ENCODE assay signal across 18 cellular contexts in the genomic region with DNA sequence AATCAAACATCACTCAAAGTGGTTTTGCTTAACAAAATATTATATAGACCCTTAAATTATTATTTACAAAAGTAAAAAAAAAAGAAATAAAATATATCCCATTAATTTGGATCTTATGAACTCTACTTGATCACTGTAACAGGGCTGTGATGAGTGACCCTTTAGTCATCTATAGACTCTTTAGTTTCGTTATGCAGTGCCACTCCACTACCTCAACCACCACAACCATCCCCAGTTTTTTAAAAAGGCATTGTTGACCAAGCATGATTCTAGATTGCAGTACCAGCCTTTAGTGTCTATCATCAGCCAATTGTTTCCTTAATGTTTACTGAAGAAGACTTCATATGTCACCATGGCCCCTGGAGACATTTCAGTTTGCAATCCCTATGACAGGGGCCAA. TPM values are rescaled to one million over a fixed set of nuclear protein-coding genes. Genes with fewer than 3 reads are reported as not detected.
A peak's percentile ranks its signal among the peaks of the same experiment; 100 is the strongest.
DNase-seq lines count a peak whose midpoint lies in the region; ATAC-seq lines count a peak whose summit lies in the region.
"Had no signal": no experiment of that assay in that cellular context is flagged by ENCODE, and none has a peak within 500 bp of the region (broad histone marks: within the 10 kb centered on the region; RNA-seq: fewer than 3 reads in every experiment).

No MANE protein-coding gene starts in this region.

- H3K9me3 Mint-ChIP-seq in stimulated activated naive CD8-positive, alpha-beta T cell treated with anti-CD3 and anti-CD28 coated beads, Interleukin-15, amount 100 ng/mL, for 72 hours, result no peaks in the 10 kb centered on the region
- H3K9me3 Mint-ChIP-seq in activated T-cell treated with anti-CD3 and anti-CD28 coated beads, Interleukin-2, amount 50 U/mL, for 4 hours, result peaks cover 5% of the 10 kb centered on the region
- H3K9me3 Mint-ChIP-seq: naive thymus-derived CD4-positive, alpha-beta T cell; T-helper 1 cell treated with Interleukin-12 subunit alpha and Interleukin-12 subunit beta and Interleukin-4 antibody, amounts not matched to agents 30 μg/mL and 1 μg/mL, for 36 hours; type B pancreatic cell had no signal

- H3K4me3 ChIP-seq in HAP-1, result no peak overlapping the region
- H3K4me3 ChIP-seq: A549, ascending aorta, lower lobe of right lung had no signal

- ATAC-seq in stimulated activated naive CD8-positive, alpha-beta T cell treated with anti-CD3 and anti-CD28 coated beads, Interleukin-15, amount 100 ng/mL, for 72 hours, result peak; percentile 53
- ATAC-seq in stimulated activated naive CD8-positive, alpha-beta T cell treated with anti-CD3 and anti-CD28 coated beads, Interleukin-15, Interleukin-2, amounts not matched to agents 100 U/mL and 50 U/mL, for 24 hours, result no peak
- ATAC-seq in HG02610 (IDR thresholded peaks at IDR 0.05; ENCODE audit: unreplicated experiment), result peak; percentile 69
- ATAC-seq in HG03521 (IDR thresholded peaks at IDR 0.05; ENCODE audit: unreplicated experiment), result peak; percentile 53
- ATAC-seq in activated T-cell treated with anti-CD3 and anti-CD28 coated beads, Interleukin-2, amount 50 U/mL, for 4 hours, result no peak
- ATAC-seq: A549; lower lobe of right lung; naive thymus-derived CD4-positive, alpha-beta T cell had no signal

- H3K27me3 Mint-ChIP-seq in stimulated activated naive CD8-positive, alpha-beta T cell treated with anti-CD3 and anti-CD28 coated beads, Interleukin-15, amount 100 ng/mL, for 72 hours, result no peaks in the 10 kb centered on the region
- no peaks in the 10 kb centered on the region for H3K27me3 Mint-ChIP-seq in activated T-cell treated with anti-CD3 and anti-CD28 coated beads, Interleukin-2, amount 50 U/mL, for 4 hours (ENCODE audit: low read depth)
- H3K27me3 Mint-ChIP-seq: CD4-positive, alpha-beta memory T cell had no signal

- DNase-seq in stimulated activated naive CD8-positive, alpha-beta T cell treated with anti-CD3 and anti-CD28 coated beads, Interleukin-15, amount 100 ng/mL, for 72 hours, result no peak
- no peak for DNase-seq in stimulated activated naive CD8-positive, alpha-beta T cell treated with anti-CD3 and anti-CD28 coated beads, Interleukin-15, Interleukin-2, amounts not matched to agents 100 U/mL and 50 U/mL, for 24 hours
- DNase-seq in AG08396 (ENCODE audit: low spot score) (no peak), UCSD-AML1 (lab: John Stamatoyannopoulos, UW; ENCODE audit: unreplicated experiment) (no peak), HAP-1 (ENCODE audit: low spot score in 2 of 2) (no peak)
- DNase-seq in activated T-cell treated with anti-CD3 and anti-CD28 coated beads, Interleukin-2, amount 50 U/mL, for 4 hours, result no peak
- DNase-seq: activated naive CD4-positive, alpha-beta T cell; CD4-positive, alpha-beta memory T cell; H7; lower lobe of right lung; naive thymus-derived CD4-positive, alpha-beta T cell; NCI-H2029 had no signal

- H3K36me3 Mint-ChIP-seq in activated T-cell treated with anti-CD3 and anti-CD28 coated beads, Interleukin-2, amount 50 U/mL, for 4 hours (ENCODE audit: insufficient read depth), result no peaks in the 10 kb centered on the region
- H3K36me3 Mint-ChIP-seq: CD4-positive, alpha-beta memory T cell; type B pancreatic cell had no signal

- H3K4me1 Mint-ChIP-seq in stimulated activated naive CD8-positive, alpha-beta T cell treated with anti-CD3 and anti-CD28 coated beads, Interleukin-15, amount 100 ng/mL, for 72 hours, result peaks cover 16% of the 10 kb centered on the region
- H3K4me1 Mint-ChIP-seq in activated T-cell treated with anti-CD3 and anti-CD28 coated beads, Interleukin-2, amount 50 U/mL, for 4 hours (ENCODE audit: low read depth), result peaks cover 14% of the 10 kb centered on the region

- no peak overlapping the region for H3K27ac Mint-ChIP-seq in stimulated activated naive CD8-positive, alpha-beta T cell treated with anti-CD3 and anti-CD28 coated beads, Interleukin-15, amount 100 ng/mL, for 72 hours
- H3K27ac Mint-ChIP-seq: CD4-positive, alpha-beta memory T cell; T-helper 1 cell treated with Interleukin-12 subunit alpha and Interleukin-12 subunit beta and Interleukin-4 antibody, amounts not matched to agents 30 μg/mL and 1 μg/mL, for 36 hours; type B pancreatic cell had no signal

- no peaks in the 10 kb centered on the region for H3K36me3 ChIP-seq in HAP-1 (replicated peaks)
- H3K36me3 ChIP-seq: lower lobe of right lung had no signal

- no peaks in the 10 kb centered on the region for H3K27me3 ChIP-seq in HAP-1 (ENCODE audit: low read depth)
- H3K27me3 ChIP-seq: ascending aorta had no signal

- no peak overlapping the region for H3K4me3 Mint-ChIP-seq in stimulated activated naive CD8-positive, alpha-beta T cell treated with anti-CD3 and anti-CD28 coated beads, Interleukin-15, amount 100 ng/mL, for 72 hours
- no peak overlapping the region for H3K4me3 Mint-ChIP-seq in activated T-cell treated with anti-CD3 and anti-CD28 coated beads, Interleukin-2, amount 50 U/mL, for 4 hours
- H3K4me3 Mint-ChIP-seq: CD4-positive, alpha-beta memory T cell; naive thymus-derived CD4-positive, alpha-beta T cell; T-helper 1 cell treated with Interleukin-12 subunit alpha and Interleukin-12 subunit beta and Interleukin-4 antibody, amounts not matched to agents 30 μg/mL and 1 μg/mL, for 36 hours; type B pancreatic cell had no signal

- peaks cover 5% of the 10 kb centered on the region for H3K4me1 ChIP-seq in HAP-1
- H3K4me1 ChIP-seq: A549, ascending aorta, lower lobe of right lung had no signal

- in situ Hi-C loops in HAP-1 (cut with MboI; ENCODE audit: low sequenced_read_pairs), result loop anchor here (25.0 kb wide), 1 partner anchor 469 kb away; no protein-coding TSS in a partner anchor

- no peaks in the 10 kb centered on the region for H3K9me3 ChIP-seq in HAP-1
- H3K9me3 ChIP-seq: A549, ascending aorta, lower lobe of right lung had no signal

RNA-seq across cellular contexts. Expression of a gene that starts 20.8 kb away (rescaled TPM):
- not detected for total RNA-seq in activated T-cell treated with anti-CD3 and anti-CD28 coated beads, Interleukin-2, amount 50 U/mL, for 4 hours
- total RNA-seq: CD4-positive, alpha-beta memory T cell had no signal

Comparison
In these comparisons a context has a peak if more than half of its experiments do, and no peak if none do; other contexts are left out.
1. ATAC-seq: peak in stimulated activated naive CD8-positive, alpha-beta T cell treated with anti-CD3 and anti-CD28 coated beads, Interleukin-15, amount 100 ng/mL, for 72 hours (single experiment), HG02610 (single experiment) and HG03521 (single experiment); none in stimulated activated naive CD8-positive, alpha-beta T cell treated with anti-CD3 and anti-CD28 coated beads, Interleukin-15, Interleukin-2, amounts not matched to agents 100 U/mL and 50 U/mL, for 24 hours (single experiment) and activated T-cell treated with anti-CD3 and anti-CD28 coated beads, Interleukin-2, amount 50 U/mL, for 4 hours (0 of 2).